ENCODE assay signal across 11 cellular contexts in genomic region chr17:2062571-2063183, GRCh38. TPM values are rescaled to one million over a fixed set of nuclear protein-coding genes. Genes with fewer than 3 reads are reported as not detected.
DNase-seq lines count a peak whose midpoint lies in the region; ATAC-seq and TF ChIP-seq lines count a peak whose summit lies in the region.
"Had no signal": no experiment of that assay in that cellular context is flagged by ENCODE, and none has a peak within 500 bp of the region (broad histone marks: within the 10 kb centered on the region; RNA-seq: fewer than 3 reads in every experiment).

No MANE protein-coding gene starts in this region.

- H4K20me1 ChIP-seq in Karpas-422 (ENCODE audit: insufficient read depth, low read depth, low read length), result peaks cover 26% of the 10 kb centered on the region; the same call in 1 of the 2 replicates

- H3K9ac ChIP-seq in Karpas-422 (ENCODE audit: low read length), result no peak overlapping the region
- H3K9ac ChIP-seq in parathyroid adenoma, result no peak overlapping the region

- DNase-seq in AG10803 (ENCODE audit: low read depth) (peak; percentile 57), Karpas-422 (no peak), NCI-H510A treated with DMSO at 0.1 percent for 48 hours (lab: John Stamatoyannopoulos, UW) (no peak), SJCRH30 (no peak)
- DNase-seq: activated CD4-positive, alpha-beta T cell treated with anti-CD3 and anti-CD28 coated beads, Interleukin-2, amount 50 U/mL, for 4 hours; DMS53; NCI-H526 treated with DMSO at 0.1 percent for 48 hours had no signal

- no peak for TF ChIP-seq CTCF in AG10803 (conservative IDR thresholded peaks at IDR 0.05; ENCODE audit: low read length)
- TF ChIP-seq CTCF in parathyroid adenoma (IDR thresholded peaks at IDR 0.05), result no peak

- ATAC-seq in HG02763 (IDR thresholded peaks at IDR 0.05; ENCODE audit: unreplicated experiment), result no peak
- no peak for ATAC-seq in GM21390 (IDR thresholded peaks at IDR 0.05; ENCODE audit: unreplicated experiment)

- no peak overlapping the region for H3K27ac ChIP-seq in Karpas-422 (ENCODE audit: low read length)
- peak overlapping the region; percentile 80 to 81 for H3K27ac ChIP-seq in esophagus (ENCODE audit: low read depth in 2 of 2, low read length in 1 of 2)
- H3K27ac ChIP-seq in parathyroid adenoma, result peak overlapping the region; percentile 6
- no peak overlapping the region for H3K27ac ChIP-seq in SJCRH30

- 60 to 62% methylated on average over 11 of the region's 11 CpGs for WGBS in esophagus, 2 donors

- H3K4me3 ChIP-seq in AG10803 (ENCODE audit: low read length) (no peak overlapping the region), Karpas-422 (ENCODE audit: low read length) (no peak overlapping the region), esophagus (ENCODE audit: low read depth in 1 of 2, low read length in 2 of 2) (no peak overlapping the region), parathyroid adenoma (ENCODE audit: low read depth, low read length) (no peak overlapping the region), SJCRH30 (no peak overlapping the region)

- no peaks in the 10 kb centered on the region for H3K27me3 ChIP-seq in Karpas-422 (ENCODE audit: low read length)
- H3K27me3 ChIP-seq in esophagus (ENCODE audit: control insufficient read depth in 1 of 2, insufficient read depth in 2 of 2, low read length in 2 of 2), result no peaks in the 10 kb centered on the region
- H3K27me3 ChIP-seq in parathyroid adenoma (ENCODE audit: control insufficient read depth, insufficient read depth, low read length), result no peaks in the 10 kb centered on the region
- no peaks in the 10 kb centered on the region for H3K27me3 ChIP-seq in SJCRH30

- H3K9me2 ChIP-seq in Karpas-422 (replicated peaks; ENCODE audit: insufficient read depth, low read length), result no peaks in the 10 kb centered on the region

- no peaks in the 10 kb centered on the region for H3K9me3 ChIP-seq in Karpas-422 (ENCODE audit: low read length)
- H3K9me3 ChIP-seq in esophagus (ENCODE audit: control insufficient read depth in 2 of 2, insufficient read depth in 1 of 2, low read depth in 1 of 2, low read length in 1 of 2), result no peaks in the 10 kb centered on the region
- H3K9me3 ChIP-seq in parathyroid adenoma (ENCODE audit: control insufficient read depth, low read length), result no peaks in the 10 kb centered on the region
- no peaks in the 10 kb centered on the region for H3K9me3 ChIP-seq in SJCRH30 (replicated peaks)

- H3K4me1 ChIP-seq in Karpas-422 (ENCODE audit: low read length) (peaks cover 53% of the 10 kb centered on the region), esophagus (ENCODE audit: control insufficient read depth in 2 of 2, insufficient read depth in 2 of 2, low read length in 1 of 2) (peaks cover 12 to 18% of the 10 kb centered on the region in 2 donors), parathyroid adenoma (no peaks in the 10 kb centered on the region), SJCRH30 (peaks cover under 1% of the 10 kb centered on the region; the same call in 1 of the 2 replicates)

- H3K79me2 ChIP-seq in Karpas-422 (ENCODE audit: low read length), result no peaks in the 10 kb centered on the region
- H3K79me2 ChIP-seq in parathyroid adenoma, result no peaks in the 10 kb centered on the region

- H3K36me3 ChIP-seq in Karpas-422 (ENCODE audit: insufficient read depth, low read length), result no peaks in the 10 kb centered on the region; the same call in 1 of the 2 replicates
- peaks cover 9 to 30% of the 10 kb centered on the region in 2 donors for H3K36me3 ChIP-seq in esophagus (ENCODE audit: control insufficient read depth in 2 of 2, insufficient read depth in 2 of 2, low read length in 1 of 2)
- H3K36me3 ChIP-seq in parathyroid adenoma (ENCODE audit: control insufficient read depth, insufficient read depth, low read length), result no peaks in the 10 kb centered on the region
- H3K36me3 ChIP-seq in SJCRH30, result no peaks in the 10 kb centered on the region

- H2AFZ ChIP-seq in Karpas-422 (ENCODE audit: low read length) (no peak overlapping the region), parathyroid adenoma (no peak overlapping the region)

- H3K4me2 ChIP-seq in Karpas-422 (ENCODE audit: low read depth, low read length, poor library complexity, severe bottlenecking) (peak overlapping the region; percentile 68), parathyroid adenoma (ENCODE audit: low read length) (no peak overlapping the region)

RNA-seq across cellular contexts. Expression of gene HIC1, which starts 7.8 kb away (rescaled TPM):
- total RNA-seq in Karpas-422 (2014; rRNA removed; shearing (Covaris generic); ENCODE audit: low replicate concordance), result 3.2 and 13.9 TPM in 2 replicates
- 1 to 10 TPM; 1.4 to 1.6 TPM for polyA plus RNA-seq in esophagus
- total RNA-seq in SJCRH30 (2014; rRNA removed; shearing (Covaris generic)), result 0.13 and 0.18 TPM in 2 replicates

RNA-seq across cellular contexts. Expression of gene OVCA2, which starts 20.9 kb away (rescaled TPM):
- 49.1 and 50.2 TPM in 2 replicates for total RNA-seq in Karpas-422 (2014; rRNA removed; shearing (Covaris generic); ENCODE audit: low replicate concordance)
- 10 to 100 TPM; 38.4 to 55.6 TPM for polyA plus RNA-seq in esophagus
- 14.1 and 17.2 TPM in 2 replicates for total RNA-seq in SJCRH30 (2014; rRNA removed; shearing (Covaris generic))

RNA-seq across cellular contexts. Expression of gene DPH1, which starts 32.7 kb away (rescaled TPM):
- total RNA-seq in Karpas-422 (2014; rRNA removed; shearing (Covaris generic); ENCODE audit: low replicate concordance), result 37.5 and 41.9 TPM in 2 replicates
- 10 to 100 TPM; 18.8 to 21.0 TPM for polyA plus RNA-seq in esophagus
- total RNA-seq in SJCRH30 (2014; rRNA removed; shearing (Covaris generic)), result 14.4 and 14.6 TPM in 2 replicates

RNA-seq across cellular contexts. Expression of gene RTN4RL1, which starts 37.5 kb away (rescaled TPM):
- total RNA-seq in Karpas-422 (2014; rRNA removed; shearing (Covaris generic); ENCODE audit: low replicate concordance), result 0.11 and 0.30 TPM in 2 replicates
- 1 to 10 TPM in 1 of 2 donors, under 1 TPM in 1; 0.89 to 2.0 TPM for polyA plus RNA-seq in esophagus
- total RNA-seq in SJCRH30 (2014; rRNA removed; shearing (Covaris generic)), result 0.61 and 0.83 TPM in 2 replicates

Comparison
In these comparisons a context has a peak if more than half of its experiments do, and no peak if none do; other contexts are left out.
1. H3K27ac ChIP-seq: peak in esophagus (2 of 2) and parathyroid adenoma (single experiment); none in Karpas-422 (single experiment) and SJCRH30 (single experiment).